ENCODE assay signal across 25 cellular contexts in the genomic region with DNA sequence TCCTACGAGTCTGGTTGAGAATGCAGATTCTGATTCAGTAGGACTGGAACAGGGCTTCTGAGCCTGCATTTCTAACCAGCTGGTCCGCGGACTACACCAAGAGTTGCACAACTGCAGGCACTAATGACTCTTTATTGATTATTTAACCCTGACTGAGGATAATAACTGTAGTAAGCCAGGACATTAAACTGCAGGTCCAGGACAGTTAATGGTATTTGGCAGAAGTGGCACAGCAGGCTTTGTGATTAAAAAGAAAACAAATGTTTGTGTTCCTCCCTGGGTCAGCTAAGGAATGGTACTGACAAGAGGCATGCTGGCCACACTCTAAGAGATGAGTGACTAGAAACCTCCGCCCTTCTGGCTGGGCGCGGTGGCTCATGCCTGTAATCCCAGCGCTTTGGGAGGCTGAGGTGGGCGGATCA. TPM values are rescaled to one million over a fixed set of nuclear protein-coding genes. Genes with fewer than 3 reads are reported as not detected.
DNase-seq lines count a peak whose midpoint lies in the region; ATAC-seq and TF ChIP-seq lines count a peak whose summit lies in the region.
"Had no signal": no experiment of that assay in that cellular context is flagged by ENCODE, and none has a peak within 500 bp of the region (broad histone marks: within the 10 kb centered on the region; RNA-seq: fewer than 3 reads in every experiment).

No MANE protein-coding gene starts in this region.

- DNase-seq in heart right ventricle, result no peak
- DNase-seq in right atrium auricular region (ENCODE audit: low spot score), result no peak
- DNase-seq in NCI-H748 (lab: John Stamatoyannopoulos, UW; ENCODE audit: unreplicated experiment), result peak; percentile 69
- DNase-seq in right lobe of liver, result peak; percentile 51 to 71 (median 69)
- no peak for DNase-seq in DMS79 treated with DMSO at 0.1 percent for 48 hours (lab: John Stamatoyannopoulos, UW)
- no peak for DNase-seq in SIG-M5 (lab: John Stamatoyannopoulos, UW)
- DNase-seq: activated CD8-positive, alpha-beta T cell treated with anti-CD3 and anti-CD28 coated beads for 36 hours; activated T-cell treated with anti-CD3 and anti-CD28 coated beads, Interleukin-2, amount 50 U/mL, for 24 hours; EL; foreskin fibroblast; immature natural killer cell; left lung; MM.1S; mucosa of descending colon; NCI-H1436; NCI-H2171; NCI-H526; stimulated activated CD4-positive, alpha-beta T cell treated with anti-CD3 and anti-CD28 coated beads, Interleukin-4, amount 100 ng/mL, for 4 hours; T-helper 9 cell; tibial artery had no signal

- peak in 1 of 8 donors; percentile 24 for ATAC-seq in heart right ventricle
- ATAC-seq in right lobe of liver, result peak; percentile 71 to 87 (median 80)
- no peak for ATAC-seq in gastroesophageal sphincter
- no peak for ATAC-seq in HG02840 (IDR thresholded peaks at IDR 0.05; ENCODE audit: low FRiP score, unreplicated experiment)
- ATAC-seq: activated CD4-positive, CD25-positive, alpha-beta regulatory T cell treated with anti-CD3 and anti-CD28 coated beads, Interleukin-2, amount 50 U/mL, for 24 hours; activated CD8-positive, alpha-beta T cell treated with anti-CD3 and anti-CD28 coated beads for 36 hours; left lung; mucosa of descending colon had no signal

- H3K4me3 ChIP-seq in heart right ventricle (no peak overlapping the region), right atrium auricular region (no peak overlapping the region), right lobe of liver (peak overlapping the region in 1 of 3 donors; percentile 10), gastroesophageal sphincter (no peak overlapping the region)
- H3K4me3 ChIP-seq: BLaER1 treated with 17β-estradiol and CSF1 and Interleukin-3, amounts not matched to agents 10 nM and 100 nM; hepatocyte; left lung; mucosa of descending colon; tibial artery had no signal

- TF ChIP-seq EP300 in gastroesophageal sphincter (IDR thresholded peaks at IDR 0.05), result no peak

- TF ChIP-seq POLR2A in right lobe of liver (IDR thresholded peaks at IDR 0.05), result peak; percentile 32
- TF ChIP-seq POLR2A in gastroesophageal sphincter (IDR thresholded peaks at IDR 0.05), result no peak

- 87 to 92% methylated on average over 8 of the region's 8 CpGs for WGBS in heart right ventricle, 2 donors
- WGBS in right lobe of liver (ENCODE audit: insufficient coverage, low coverage, low lambda C conversion rate, missing lambda C conversion rate), result 29% methylated on average over 5 of the region's 8 CpGs
- WGBS in gastroesophageal sphincter (ENCODE audit: low coverage in 1 of 2), 2 donors, result 100% methylated on average over 2 to 5 of the region's 8 CpGs

- no peaks in the 10 kb centered on the region for H3K36me3 ChIP-seq in heart right ventricle
- no peaks in the 10 kb centered on the region for H3K36me3 ChIP-seq in right atrium auricular region
- no peaks in the 10 kb centered on the region for H3K36me3 ChIP-seq in right lobe of liver
- H3K36me3 ChIP-seq in gastroesophageal sphincter, result no peaks in the 10 kb centered on the region
- H3K36me3 ChIP-seq: BLaER1 treated with 17β-estradiol and CSF1 and Interleukin-3, amounts not matched to agents 10 nM and 100 nM; left lung; tibial artery had no signal

- H3K4me1 ChIP-seq in heart right ventricle, result peaks cover 0 to 57% (median 26%) of the 10 kb centered on the region in 9 donors
- H3K4me1 ChIP-seq in right atrium auricular region, result peaks cover 0 to 15% of the 10 kb centered on the region in 2 donors
- peaks cover 0 to 39% (median 12%) of the 10 kb centered on the region in 4 donors for H3K4me1 ChIP-seq in right lobe of liver
- H3K4me1 ChIP-seq in gastroesophageal sphincter, result no peaks in the 10 kb centered on the region
- H3K4me1 ChIP-seq: left lung, tibial artery had no signal

- TF ChIP-seq CTCF in heart right ventricle (IDR thresholded peaks at IDR 0.05) (no peak), right atrium auricular region (IDR thresholded peaks at IDR 0.05) (no peak), right lobe of liver (IDR thresholded peaks at IDR 0.05) (no peak), gastroesophageal sphincter (IDR thresholded peaks at IDR 0.05) (no peak)

- intact Hi-C loops in heart right ventricle (cut with DNase I), result no loop called here
- intact Hi-C loops in right lobe of liver (cut with DNase I), result no loop called here

- H3K27me3 ChIP-seq in heart right ventricle (no peaks in the 10 kb centered on the region), right atrium auricular region (no peaks in the 10 kb centered on the region), right lobe of liver (no peaks in the 10 kb centered on the region), gastroesophageal sphincter (no peaks in the 10 kb centered on the region)
- H3K27me3 ChIP-seq: BLaER1 treated with 17β-estradiol and CSF1 and Interleukin-3, amounts not matched to agents 10 nM and 100 nM; hepatocyte; left lung; tibial artery had no signal

- H3K9me3 ChIP-seq in heart right ventricle, result no peaks in the 10 kb centered on the region
- no peaks in the 10 kb centered on the region for H3K9me3 ChIP-seq in right atrium auricular region
- H3K9me3 ChIP-seq in right lobe of liver, result no peaks in the 10 kb centered on the region
- H3K9me3 ChIP-seq in gastroesophageal sphincter, result no peaks in the 10 kb centered on the region
- H3K9me3 ChIP-seq: left lung, mucosa of descending colon, tibial artery had no signal

- H3K27ac ChIP-seq in heart right ventricle (peak overlapping the region in 6 of 10 donors; percentile 9 to 89 (median 46)), right atrium auricular region (peak overlapping the region in 1 of 2 donors; percentile 83), right lobe of liver (peak overlapping the region; percentile 61 to 90 (median 86)), gastroesophageal sphincter (no peak overlapping the region)
- H3K27ac ChIP-seq: BLaER1 treated with 17β-estradiol and CSF1 and Interleukin-3, amounts not matched to agents 10 nM and 100 nM; hepatocyte; left lung; tibial artery had no signal

RNA-seq across cellular contexts. Expression of gene ALPK2, which starts 59.4 kb away (rescaled TPM):
- total RNA-seq in heart right ventricle, result 100 to 1,000 TPM; 166 to 271 (median 216) TPM
- 10 to 100 TPM in 1 of 2 donors, 1 to 10 TPM in 1; 7.8 to 39.5 TPM for polyA plus RNA-seq in heart right ventricle
- total RNA-seq in right atrium auricular region, result 100 to 1,000 TPM; 160 to 166 TPM
- 10 to 100 TPM in 3 of 6 experiments, 1 to 10 TPM in 2, under 1 TPM in 1; 0.66 to 27.9 (median 8.4) TPM for total RNA-seq in right lobe of liver
- under 1 TPM in 2 of 4 donors, not detected in 2; 0.08 to 0.54 TPM for total RNA-seq in gastroesophageal sphincter

Comparison
In these comparisons a context has a peak if more than half of its experiments do, and no peak if none do; other contexts are left out.
1. ATAC-seq: peak in right lobe of liver (4 of 4); none in gastroesophageal sphincter (single experiment) and HG02840 (single experiment).
2. DNase-seq: peak in NCI-H748 (single experiment) and right lobe of liver (3 of 3); none in heart right ventricle (0 of 2), right atrium auricular region (single experiment), DMS79 treated with DMSO at 0.1 percent for 48 hours (single experiment) and SIG-M5 (single experiment).
3. H3K27ac ChIP-seq: peak in heart right ventricle (6 of 10) and right lobe of liver (3 of 3); none in gastroesophageal sphincter (0 of 4).
4. RNA of gene ALPK2, which starts 59.4 kb away (total RNA-seq): 166 to 271 TPM in heart right ventricle and 160 to 166 TPM in right atrium auricular region; 0.66 to 27.9 TPM in right lobe of liver and 0.08 to 0.54 TPM in gastroesophageal sphincter; every median in the first group is over 4 times any median in the second.